In the genomic region with DNA sequence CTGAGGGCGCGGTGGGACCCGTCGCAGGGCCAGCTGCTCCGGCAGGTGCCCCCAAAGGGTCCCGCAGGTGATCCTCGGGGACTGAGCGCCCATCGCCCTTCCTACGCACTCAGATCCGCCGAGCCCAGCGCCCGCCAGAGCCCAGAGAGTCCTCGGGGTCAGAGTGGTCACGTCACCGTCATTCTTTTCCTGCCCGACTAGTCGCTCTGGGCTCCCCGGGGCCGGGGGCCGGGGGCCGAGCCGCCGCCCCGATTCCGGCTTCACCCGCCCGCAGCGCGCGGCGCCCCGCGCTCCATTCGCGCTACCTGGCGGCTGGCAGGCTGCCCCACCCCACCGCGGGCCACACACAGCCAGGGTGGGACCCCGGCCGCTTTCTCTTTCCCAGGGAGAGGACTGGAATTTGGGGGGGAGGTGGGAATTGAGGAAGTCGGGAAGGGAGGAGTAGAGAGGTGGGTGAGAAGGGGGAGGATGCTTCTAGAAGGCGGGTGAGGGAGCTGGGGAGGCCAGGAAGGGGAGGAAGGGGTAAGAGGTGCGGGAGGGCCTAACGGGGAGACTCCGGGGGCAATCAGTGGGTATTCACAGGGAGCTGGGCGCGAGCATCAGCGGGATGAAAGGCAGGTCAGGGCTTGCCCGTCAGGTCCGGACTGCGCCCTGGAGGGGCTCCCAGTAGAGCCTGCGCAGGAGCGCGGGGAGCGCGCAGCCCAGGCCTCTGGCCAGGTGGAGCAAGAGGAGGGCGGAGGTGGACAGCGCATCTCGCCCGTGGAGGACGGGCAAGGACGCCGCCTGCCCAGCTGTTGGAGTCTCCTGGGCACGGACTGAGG, we compare ENCODE assay signal across 8 cellular contexts. TPM values are rescaled to one million over a fixed set of nuclear protein-coding genes. Genes with fewer than 3 reads are reported as not detected.
A peak's percentile ranks its signal among the peaks of the same experiment; 100 is the strongest.
DNase-seq lines count a peak whose midpoint lies in the region; TF ChIP-seq lines count a peak whose summit lies in the region.

No MANE protein-coding gene starts in this region.

- H3K79me2 ChIP-seq in Karpas-422 (ENCODE audit: low read length), result no peaks in the 10 kb centered on the region

- H3K4me1 ChIP-seq in Karpas-422 (ENCODE audit: low read length) (peaks cover 3% of the 10 kb centered on the region; the same call in 1 of the 2 replicates), ascending aorta (peaks cover 5 to 7% of the 10 kb centered on the region in 2 donors), iPS-18a (ENCODE audit: control insufficient read depth, low read depth, low read length) (peaks cover 17% of the 10 kb centered on the region)

- no peak for TF ChIP-seq CTCF in BJ (IDR thresholded peaks at IDR 0.05; ENCODE audit: insufficient read depth, low read depth, low read length)
- no peak for TF ChIP-seq CTCF in ascending aorta (IDR thresholded peaks at IDR 0.05)

- DNase-seq in BJ (ENCODE audit: low read depth), result no peak
- no peak for DNase-seq in Karpas-422
- DNase-seq in ascending aorta (ENCODE audit: low spot score in 2 of 2), result no peak
- no peak for DNase-seq in RPMI8226
- no peak for DNase-seq in SKM-1 (lab: John Stamatoyannopoulos, UW; ENCODE audit: unreplicated experiment)
- no peak for DNase-seq in ACHN

- peak overlapping the region; percentile 28 for H3K4me2 ChIP-seq in Karpas-422 (ENCODE audit: low read depth, low read length, poor library complexity, severe bottlenecking)

- CTCF ChIA-PET in BJ (lab: Yijun Ruan, JAX), result interaction anchor here (1.1 to 8.3 kb wide), 4 partner anchors 11 to 163 kb away, joined by 3 to 58 read pairs (median 8); no protein-coding TSS in a partner anchor

- H3K9ac ChIP-seq in Karpas-422 (ENCODE audit: low read length) (no peak overlapping the region), iPS-18a (ENCODE audit: low read length) (peak overlapping the region; percentile 75)

- H3K27ac ChIP-seq in Karpas-422 (ENCODE audit: low read length) (no peak overlapping the region), ascending aorta (peak overlapping the region in 1 of 2 donors; percentile 40), iPS-18a (ENCODE audit: low read length) (peak overlapping the region; percentile 48), skin epidermis (peak overlapping the region in 20 of 21 experiments; percentile 47 to 87 (median 78))

- no peak overlapping the region for H2AFZ ChIP-seq in Karpas-422 (ENCODE audit: low read length)

- no peaks in the 10 kb centered on the region for H3K9me3 ChIP-seq in Karpas-422 (ENCODE audit: low read length)
- no peaks in the 10 kb centered on the region for H3K9me3 ChIP-seq in ascending aorta
- no peaks in the 10 kb centered on the region for H3K9me3 ChIP-seq in iPS-18a (ENCODE audit: control insufficient read depth, low read depth, low read length)

- no peaks in the 10 kb centered on the region for H3K9me2 ChIP-seq in Karpas-422 (replicated peaks; ENCODE audit: insufficient read depth, low read length)

- POLR2A ChIA-PET in BJ (lab: Charles Lee), result no interaction called here

- H3K4me3 ChIP-seq in BJ (ENCODE audit: low read depth, low read length), result peak overlapping the region; percentile 20
- peak overlapping the region; percentile 6; the same call in 1 of the 2 replicates for H3K4me3 ChIP-seq in Karpas-422 (ENCODE audit: low read length)
- peak overlapping the region; percentile 54 to 66 for H3K4me3 ChIP-seq in ascending aorta
- peak overlapping the region; percentile 75 for H3K4me3 ChIP-seq in iPS-18a (ENCODE audit: low read length)
- peak overlapping the region; percentile 23 to 61 (median 43) for H3K4me3 ChIP-seq in skin epidermis

- H4K20me1 ChIP-seq in Karpas-422 (ENCODE audit: insufficient read depth, low read depth, low read length), result no peaks in the 10 kb centered on the region

- intact Hi-C loops in ascending aorta (cut with DNase I), result no loop called here

- H3K27me3 ChIP-seq in BJ (ENCODE audit: control insufficient read depth, insufficient read depth, low read length) (peaks cover 12% of the 10 kb centered on the region), Karpas-422 (ENCODE audit: low read length) (no peaks in the 10 kb centered on the region), ascending aorta (peaks cover 16% of the 10 kb centered on the region), iPS-18a (ENCODE audit: control insufficient read depth, insufficient read depth, low read length) (peaks cover 6% of the 10 kb centered on the region)

- in situ Hi-C loops in ACHN (cut with HindIII; ENCODE audit: low pct_ligation_motif_present, low pct_unique_long_range_greater_than_20kb, low sequenced_read_pairs), result loop anchor here (25.0 kb wide), 1 partner anchor 163 kb away; a partner anchor contains a TSS

- H3K36me3 ChIP-seq in BJ (ENCODE audit: control insufficient read depth, insufficient read depth, low read length), result no peaks in the 10 kb centered on the region
- H3K36me3 ChIP-seq in Karpas-422 (ENCODE audit: insufficient read depth, low read length), result no peaks in the 10 kb centered on the region
- H3K36me3 ChIP-seq in ascending aorta, result no peaks in the 10 kb centered on the region
- H3K36me3 ChIP-seq in iPS-18a (ENCODE audit: control insufficient read depth, low read depth, low read length), result no peaks in the 10 kb centered on the region

RNA-seq across cellular contexts. Expression of a gene that starts 36.0 kb away (rescaled TPM):
- 1.1 and 3.3 TPM in 2 replicates for polyA plus RNA-seq in BJ (2011; rRNA removed)
- polyA minus RNA-seq in BJ (2011; rRNA and poly(A)+ RNA removed), result 4.1 and 5.9 TPM in 2 replicates
- total RNA-seq in Karpas-422 (2014; rRNA removed; shearing (Covaris generic); ENCODE audit: low replicate concordance), result not detected in 2 replicates
- 1.2 TPM for total RNA-seq in ascending aorta

Comparison
In these comparisons a context has a peak if more than half of its experiments do, and no peak if none do; other contexts are left out.
1. H3K4me3 ChIP-seq: peak in every context shown above with its lines; median percentile 75 in iPS-18a; 60 in ascending aorta; 43 in skin epidermis; 20 in BJ; 6 in Karpas-422.